11 cellular contexts compared by ENCODE assay signal in genomic region chr11:118443590-118444218, GRCh38. TPM values are rescaled to one million over a fixed set of nuclear protein-coding genes. Genes with fewer than 3 reads are reported as not detected.
A peak's percentile ranks its signal among the peaks of the same experiment; 100 is the strongest.
DNase-seq lines count a peak whose midpoint lies in the region; ATAC-seq and TF ChIP-seq lines count a peak whose summit lies in the region.
"Had no signal": no experiment of that assay in that cellular context is flagged by ENCODE, and none has a peak within 500 bp of the region (broad histone marks: within the 10 kb centered on the region; RNA-seq: fewer than 3 reads in every experiment).

No MANE protein-coding gene starts in this region.

- H4K91ac ChIP-seq in mesenchymal stem cell (ENCODE audit: low read length): no peak overlapping the region

- H2BK120ac ChIP-seq in mesenchymal stem cell (ENCODE audit: low read depth, low read length): no peak overlapping the region

- H3K9me3 ChIP-seq in thyroid gland (no peaks in the 10 kb centered on the region), mesenchymal stem cell (ENCODE audit: control insufficient read depth, low read length) (no peaks in the 10 kb centered on the region)

- H3K9ac ChIP-seq in mesenchymal stem cell (ENCODE audit: low read length): no peak overlapping the region

- no peak overlapping the region for H2BK15ac ChIP-seq in mesenchymal stem cell (ENCODE audit: low read depth, poor library complexity, severe bottlenecking)

- 50 to 55% methylated on average over 2 of the region's 2 CpGs for WGBS in thyroid gland, 2 donors
- 100% methylated on average over 2 of the region's 2 CpGs for WGBS in mesenchymal stem cell

- peaks cover 0 to 23% of the 10 kb centered on the region in 2 donors for H3K36me3 Mint-ChIP-seq in activated naive CD4-positive, alpha-beta T cell treated with anti-CD3 and anti-CD28 coated beads, Interleukin-2, amount 50 U/mL, for 72 hours

- TF ChIP-seq POLR2A in thyroid gland (IDR thresholded peaks at IDR 0.05): no peak

- no peak overlapping the region for H2BK5ac ChIP-seq in mesenchymal stem cell (ENCODE audit: low read depth, low read length, poor library complexity, severe bottlenecking)

- H2AK5ac ChIP-seq in mesenchymal stem cell (ENCODE audit: low read length, severe bottlenecking): no peak overlapping the region

- H4K8ac ChIP-seq in mesenchymal stem cell (ENCODE audit: low read length): no peak overlapping the region

- no peak overlapping the region for H2BK12ac ChIP-seq in mesenchymal stem cell (ENCODE audit: low read length in 2 of 2)

- TF ChIP-seq CTCF in thyroid gland (IDR thresholded peaks at IDR 0.05): no peak

- H3K27me3 ChIP-seq in thyroid gland: no peaks in the 10 kb centered on the region
- H3K27me3 ChIP-seq in mesenchymal stem cell (ENCODE audit: control insufficient read depth in 1 of 2, insufficient read depth in 1 of 2, low read length in 2 of 2): no peaks in the 10 kb centered on the region

- H3K36me3 ChIP-seq in thyroid gland (no peaks in the 10 kb centered on the region), mesenchymal stem cell (ENCODE audit: control insufficient read depth in 1 of 2, insufficient read depth in 2 of 2, low read depth in 1 of 2, low read length in 2 of 2) (peaks cover 0 to 7% of the 10 kb centered on the region in 2 experiments)

- H3K18ac ChIP-seq in mesenchymal stem cell (ENCODE audit: low read depth in 1 of 2, low read length in 2 of 2): no peak overlapping the region

- no peak overlapping the region for H3K14ac ChIP-seq in mesenchymal stem cell (ENCODE audit: low read length in 2 of 2)

- DNase-seq in activated naive CD4-positive, alpha-beta T cell treated with Interleukin-2 at 50 U/mL for 16 hours: peak; percentile 11
- DNase-seq in activated naive CD4-positive, alpha-beta T cell treated with anti-CD3 and anti-CD28 coated beads, Interleukin-2, amount 50 U/mL, for 16 hours: no peak
- no peak for DNase-seq in activated naive CD4-positive, alpha-beta T cell treated with anti-CD3 and anti-CD28 coated beads, Interleukin-2, amount 50 U/mL, for 72 hours (ENCODE audit: low spot score in 2 of 2)
- peak; percentile 13 to 28 for DNase-seq in thyroid gland
- DNase-seq in mesenchymal stem cell: no peak
- no peak for DNase-seq in stimulated activated naive CD4-positive, alpha-beta T cell treated with Interleukin-2 at 50 U/mL for 16 hours (lab: John Stamatoyannopoulos, UW)
- DNase-seq in NCI-H774 (lab: John Stamatoyannopoulos, UW): no peak
- DNase-seq: posterior cingulate gyrus; stimulated activated CD4-positive, alpha-beta T cell treated with anti-CD3 and anti-CD28 coated beads, Interleukin-15, amount 100 ng/mL, for 24 hours had no signal

- no peaks in the 10 kb centered on the region for H3K9me3 Mint-ChIP-seq in activated naive CD4-positive, alpha-beta T cell treated with anti-CD3 and anti-CD28 coated beads, Interleukin-2, amount 50 U/mL, for 72 hours

- H3K4ac ChIP-seq in mesenchymal stem cell (ENCODE audit: low read depth in 1 of 2, low read length in 2 of 2): no peak overlapping the region

- ATAC-seq in HG02759 (IDR thresholded peaks at IDR 0.05; ENCODE audit: unreplicated experiment): peak; percentile 52
- peak; percentile 69 to 71 for ATAC-seq in activated naive CD4-positive, alpha-beta T cell treated with anti-CD3 and anti-CD28 coated beads, Interleukin-2, amount 50 U/mL, for 72 hours
- ATAC-seq: Panc1 had no signal

- H3K79me1 ChIP-seq in mesenchymal stem cell (replicated peaks; ENCODE audit: low read length, poor library complexity, severe bottlenecking): no peaks in the 10 kb centered on the region

- no peak overlapping the region for H2AFZ ChIP-seq in mesenchymal stem cell (ENCODE audit: low read depth, low read length)

- intact Hi-C loops in thyroid gland (cut with DNase I): no loop called here

- peak overlapping the region; percentile 0 to 59 for H3K27ac Mint-ChIP-seq in activated naive CD4-positive, alpha-beta T cell treated with anti-CD3 and anti-CD28 coated beads, Interleukin-2, amount 50 U/mL, for 72 hours

- H3K27ac ChIP-seq in thyroid gland: peak overlapping the region in 1 of 3 donors; percentile 43
- no peak overlapping the region for H3K27ac ChIP-seq in mesenchymal stem cell (ENCODE audit: low read length, poor library complexity, severe bottlenecking)

- H3K4me2 ChIP-seq in mesenchymal stem cell (ENCODE audit: low read length, poor library complexity, severe bottlenecking): no peak overlapping the region

- H3K4me3 ChIP-seq in thyroid gland (replicated peaks in 1 of 3) (no peak overlapping the region), mesenchymal stem cell (ENCODE audit: insufficient read depth in 1 of 2, low read depth in 1 of 2, low read length in 2 of 2) (no peak overlapping the region)

- H3K4me1 ChIP-seq in thyroid gland: peaks cover 50 to 71% of the 10 kb centered on the region in 2 donors
- peaks cover 3% of the 10 kb centered on the region for H3K4me1 ChIP-seq in mesenchymal stem cell (ENCODE audit: control insufficient read depth, insufficient read depth, low read depth, low read length)

- H3K23ac ChIP-seq in mesenchymal stem cell (ENCODE audit: low read length in 2 of 2): no peak overlapping the region

RNA-seq across cellular contexts. Expression of gene KMT2A, which starts 7.4 kb away (rescaled TPM):
- total RNA-seq in activated naive CD4-positive, alpha-beta T cell treated with anti-CD3 and anti-CD28 coated beads, Interleukin-2, amount 50 U/mL, for 72 hours: 10 to 100 TPM; 71.4 to 99.3 TPM
- 100 to 1,000 TPM in 2 of 4 donors, 10 to 100 TPM in 2; 74.5 to 175 (median 90.8) TPM for total RNA-seq in thyroid gland
- 10.2 TPM for polyA plus RNA-seq in mesenchymal stem cell (2013, experiment 1 of 2)
- 9.5 TPM for polyA plus RNA-seq in mesenchymal stem cell (2013, experiment 2 of 2)

RNA-seq across cellular contexts. Expression of gene ATP5MG, which starts 42.3 kb away (rescaled TPM):
- total RNA-seq in activated naive CD4-positive, alpha-beta T cell treated with anti-CD3 and anti-CD28 coated beads, Interleukin-2, amount 50 U/mL, for 72 hours: 100 to 1,000 TPM; 231 to 249 TPM
- total RNA-seq in thyroid gland: 100 to 1,000 TPM in 2 of 4 donors, 10 to 100 TPM in 2; 63.9 to 716 (median 170) TPM
- 757 TPM for polyA plus RNA-seq in mesenchymal stem cell (2013, experiment 1 of 2)
- polyA plus RNA-seq in mesenchymal stem cell (2013, experiment 2 of 2): 746 TPM

Comparison
In these comparisons a context has a peak if more than half of its experiments do, and no peak if none do; other contexts are left out.
1. DNase-seq: peak in activated naive CD4-positive, alpha-beta T cell treated with Interleukin-2 at 50 U/mL for 16 hours (single experiment) and thyroid gland (2 of 2); none in activated naive CD4-positive, alpha-beta T cell treated with anti-CD3 and anti-CD28 coated beads, Interleukin-2, amount 50 U/mL, for 16 hours (single experiment), activated naive CD4-positive, alpha-beta T cell treated with anti-CD3 and anti-CD28 coated beads, Interleukin-2, amount 50 U/mL, for 72 hours (0 of 2), mesenchymal stem cell (single experiment), stimulated activated naive CD4-positive, alpha-beta T cell treated with Interleukin-2 at 50 U/mL for 16 hours (single experiment) and NCI-H774 (single experiment).